1 cellular context compared by ENCODE assay signal in genomic region chr10:80204801-80205477, GRCh38.
TF ChIP-seq lines count a peak whose summit lies in the region.

No MANE protein-coding gene starts in this region.

TF ChIP-seq in SK-N-SH treated with all-trans-retinoic acid at 6 μM for 48 hours, 23 proteins besides CTCF, POLR2A, EP300 and RAD21 (continued from another document):
- TF ChIP-seq CSRNP3 (CRISPR knock-in tag; IDR thresholded peaks at IDR 0.05) (no peak), ARNTL (CRISPR knock-in tag; IDR thresholded peaks at IDR 0.05; ENCODE audit: borderline replicate concordance, low read depth) (no peak), ESRRG (CRISPR knock-in tag; IDR thresholded peaks at IDR 0.05) (no peak), PPARA (CRISPR knock-in tag; IDR thresholded peaks at IDR 0.05; ENCODE audit: borderline replicate concordance) (no peak)
TF ChIP-seq in SK-N-SH treated with all-trans-retinoic acid at 6 μM for 48 hours: peak in this region for 0.
